ENCODE assay signal across 1 cellular context in genomic region chr1:113903496-113904291, GRCh38.
A peak's percentile ranks its signal among the peaks of the same experiment; 100 is the strongest.
TF ChIP-seq lines count a peak whose summit lies in the region.

No MANE protein-coding gene starts in this region.

TF ChIP-seq in HepG2, 621 proteins besides CTCF, POLR2A, EP300 and RAD21:
- TF ChIP-seq ARNT (IDR thresholded peaks at IDR 0.05) (no peak), TAF1 (CRISPR knock-in tag; IDR thresholded peaks at IDR 0.05) (no peak), NKX3-1 (CRISPR knock-in tag; IDR thresholded peaks at IDR 0.05) (0 out of 2 replicates have a peak, but pooled peaks have one; percentile 35), MBD4 (IDR thresholded peaks at IDR 0.05; ENCODE audit: borderline replicate concordance, low read length) (no peak), ZNF143 (CRISPR knock-in tag; IDR thresholded peaks at IDR 0.05) (no peak), DR1 (CRISPR knock-in tag; IDR thresholded peaks at IDR 0.05) (no peak), FOXC1 (CRISPR knock-in tag; IDR thresholded peaks at IDR 0.05; ENCODE audit: borderline replicate concordance) (no peak), E2F2 (CRISPR knock-in tag; IDR thresholded peaks at IDR 0.05; ENCODE audit: borderline replicate concordance) (no peak)
- TF ChIP-seq, protein P1, sequence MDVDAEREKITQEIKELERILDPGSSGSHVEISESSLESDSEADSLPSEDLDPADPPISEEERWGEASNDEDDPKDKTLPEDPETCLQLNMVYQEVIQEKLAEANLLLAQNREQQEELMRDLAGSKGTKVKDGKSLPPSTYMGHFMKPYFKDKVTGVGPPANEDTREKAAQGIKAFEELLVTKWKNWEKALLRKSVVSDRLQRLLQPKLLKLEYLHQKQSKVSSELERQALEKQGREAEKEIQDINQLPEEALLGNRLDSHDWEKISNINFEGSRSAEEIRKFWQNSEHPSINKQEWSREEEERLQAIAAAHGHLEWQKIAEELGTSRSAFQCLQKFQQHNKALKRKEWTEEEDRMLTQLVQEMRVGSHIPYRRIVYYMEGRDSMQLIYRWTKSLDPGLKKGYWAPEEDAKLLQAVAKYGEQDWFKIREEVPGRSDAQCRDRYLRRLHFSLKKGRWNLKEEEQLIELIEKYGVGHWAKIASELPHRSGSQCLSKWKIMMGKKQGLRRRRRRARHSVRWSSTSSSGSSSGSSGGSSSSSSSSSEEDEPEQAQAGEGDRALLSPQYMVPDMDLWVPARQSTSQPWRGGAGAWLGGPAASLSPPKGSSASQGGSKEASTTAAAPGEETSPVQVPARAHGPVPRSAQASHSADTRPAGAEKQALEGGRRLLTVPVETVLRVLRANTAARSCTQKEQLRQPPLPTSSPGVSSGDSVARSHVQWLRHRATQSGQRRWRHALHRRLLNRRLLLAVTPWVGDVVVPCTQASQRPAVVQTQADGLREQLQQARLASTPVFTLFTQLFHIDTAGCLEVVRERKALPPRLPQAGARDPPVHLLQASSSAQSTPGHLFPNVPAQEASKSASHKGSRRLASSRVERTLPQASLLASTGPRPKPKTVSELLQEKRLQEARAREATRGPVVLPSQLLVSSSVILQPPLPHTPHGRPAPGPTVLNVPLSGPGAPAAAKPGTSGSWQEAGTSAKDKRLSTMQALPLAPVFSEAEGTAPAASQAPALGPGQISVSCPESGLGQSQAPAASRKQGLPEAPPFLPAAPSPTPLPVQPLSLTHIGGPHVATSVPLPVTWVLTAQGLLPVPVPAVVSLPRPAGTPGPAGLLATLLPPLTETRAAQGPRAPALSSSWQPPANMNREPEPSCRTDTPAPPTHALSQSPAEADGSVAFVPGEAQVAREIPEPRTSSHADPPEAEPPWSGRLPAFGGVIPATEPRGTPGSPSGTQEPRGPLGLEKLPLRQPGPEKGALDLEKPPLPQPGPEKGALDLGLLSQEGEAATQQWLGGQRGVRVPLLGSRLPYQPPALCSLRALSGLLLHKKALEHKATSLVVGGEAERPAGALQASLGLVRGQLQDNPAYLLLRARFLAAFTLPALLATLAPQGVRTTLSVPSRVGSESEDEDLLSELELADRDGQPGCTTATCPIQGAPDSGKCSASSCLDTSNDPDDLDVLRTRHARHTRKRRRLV (CRISPR knock-in tag; IDR thresholded peaks at IDR 0.05) = no peak
